14 cellular contexts compared by ENCODE assay signal in genomic region chr1:2274231-2274967, GRCh38. TPM values are rescaled to one million over a fixed set of nuclear protein-coding genes. Genes with fewer than 3 reads are reported as not detected.
DNase-seq lines count a peak whose midpoint lies in the region; ATAC-seq, FAIRE-seq and TF ChIP-seq lines count a peak whose summit lies in the region.
"Had no signal": no experiment of that assay in that cellular context is flagged by ENCODE, and none has a peak within 500 bp of the region (broad histone marks: within the 10 kb centered on the region; RNA-seq: fewer than 3 reads in every experiment).

No MANE protein-coding gene starts in this region.

- no peak for TF ChIP-seq EP300 in K562 (IDR thresholded peaks at IDR 0.05; ENCODE audit: low read length)

- peaks cover 48% of the 10 kb centered on the region for H4K20me1 ChIP-seq in K562 (replicated peaks; ENCODE audit: control insufficient read depth, insufficient read depth, low read length)

- H2AFZ ChIP-seq in K562 (ENCODE audit: low read depth, low read length) = no peak overlapping the region

- H3K27me3 Mint-ChIP-seq in CD8-positive, alpha-beta T cell (ENCODE audit: low read depth) = no peaks in the 10 kb centered on the region
- no peaks in the 10 kb centered on the region for H3K27me3 Mint-ChIP-seq in stimulated activated memory B cell treated with anti-CD40 and anti-IgM and Interleukin-4, amounts not matched to agents 10 μg/mL and 1 μg/mL and 100 μg/mL, for 72 hours

- H3K4me3 ChIP-seq in CD8-positive, alpha-beta T cell (ENCODE audit: low read depth, low read length) = no peak overlapping the region
- H3K4me3 ChIP-seq in K562 = no peak overlapping the region
- no peak overlapping the region for H3K4me3 ChIP-seq in liver (ENCODE audit: low read depth in 1 of 3, low read length in 3 of 3)
- H3K4me3 ChIP-seq: mucosa of descending colon, smooth muscle cell had no signal

- no peak for TF ChIP-seq POLR2A in K562 (conservative IDR thresholded peaks at IDR 0.05)

- whole genome bisulfite sequencing in K562 (ENCODE audit: insufficient coverage, low coverage, missing lambda C conversion rate) = 92% methylated on average over 25 of the region's 25 CpGs
- 84% methylated on average over 25 of the region's 25 CpGs for WGBS in liver

- in situ Hi-C loops in K562 (cut with MboI) = no loop called here

- H3K79me2 ChIP-seq in K562 (ENCODE audit: control insufficient read depth, insufficient read depth, low read length) = peaks cover 97% of the 10 kb centered on the region

- H3K9ac ChIP-seq in K562 (ENCODE audit: insufficient read depth in 1 of 2, low read depth in 2 of 2, low read length in 2 of 2) (peak overlapping the region in 1 of 2 experiments; percentile 45; a peak in 1 of 4 replicates), liver (ENCODE audit: low read depth in 1 of 2, low read length in 2 of 2) (no peak overlapping the region)

- DNase-seq in CD8-positive, alpha-beta T cell = no peak
- DNase-seq in K562 (ENCODE audit: extremely low read depth in 1 of 4, low spot score in 3 of 4) = no peak
- no peak for DNase-seq in HK-2 (ENCODE audit: unreplicated experiment)
- DNase-seq in ecto neural progenitor cell (ENCODE audit: low spot score) = no peak
- DNase-seq: activated CD8-positive, alpha-beta memory T cell treated with anti-CD3 and anti-CD28 coated beads, Interleukin-2, amount 50 U/mL, for 4 hours; NCI-H2171 had no signal

- TF ChIP-seq CTCF in CD8-positive, alpha-beta T cell (IDR thresholded peaks at IDR 0.05) = no peak
- no peak for TF ChIP-seq CTCF in K562 (IDR thresholded peaks at IDR 0.05 in 2 of 3, conservative IDR thresholded peaks at IDR 0.05 in 1 of 3; ENCODE audit: insufficient read depth in 2 of 3, low read depth in 1 of 3, low read length in 3 of 3)
- no peak for TF ChIP-seq CTCF in liver (IDR thresholded peaks at IDR 0.05; ENCODE audit: low read depth, low read length, missing input control)

- no peaks in the 10 kb centered on the region for H3K27me3 ChIP-seq in CD8-positive, alpha-beta T cell (ENCODE audit: insufficient read depth, low read length)
- H3K27me3 ChIP-seq in K562 (ENCODE audit: control insufficient read depth in 2 of 2, insufficient read depth in 2 of 2, low read length in 2 of 2) (no peaks in the 10 kb centered on the region), liver (ENCODE audit: control insufficient read depth in 4 of 4, insufficient read depth in 4 of 4, low read length in 3 of 4) (no peaks in the 10 kb centered on the region)

- CTCF ChIA-PET in CD8-positive, alpha-beta T cell (lab: Charles Lee) = interaction anchor here (1.7 kb wide), 1 partner anchor 9 kb away, joined by 3 read pairs; no protein-coding TSS in a partner anchor
- CTCF ChIA-PET in K562 (lab: Yijun Ruan, JAX; ENCODE audit: low intra/inter-chr PET ratio) = no interaction called here

- no peak for ATAC-seq in CD8-positive, alpha-beta T cell
- ATAC-seq in K562 (no peak), GM21619 (IDR thresholded peaks at IDR 0.05; ENCODE audit: unreplicated experiment) (no peak), HG02885 (IDR thresholded peaks at IDR 0.05; ENCODE audit: poor library complexity, unreplicated experiment) (no peak)
- no peak for ATAC-seq in stimulated activated memory B cell treated with anti-CD40 and anti-IgM and Interleukin-4, amounts not matched to agents 10 μg/mL and 1 μg/mL and 100 μg/mL, for 72 hours
- ATAC-seq: mucosa of descending colon, Panc1 had no signal

- no peak for TF ChIP-seq RAD21 in K562 (CRISPR knock-in tag; conservative IDR thresholded peaks at IDR 0.05 in 1 of 2, IDR thresholded peaks at IDR 0.05 in 1 of 2)
- peak in 1 of 2 donors; percentile 5 for TF ChIP-seq RAD21 in liver (IDR thresholded peaks at IDR 0.05)

- no TSS peak for BruUV-seq in K562 (replicated peaks; lab: Mats Ljungman, UMichigan)

- H3K27ac Mint-ChIP-seq in CD8-positive, alpha-beta T cell = peak overlapping the region; percentile 72
- H3K27ac Mint-ChIP-seq in stimulated activated memory B cell treated with anti-CD40 and anti-IgM and Interleukin-4, amounts not matched to agents 10 μg/mL and 1 μg/mL and 100 μg/mL, for 72 hours = peak overlapping the region; percentile 61

- H3K9me1 ChIP-seq in K562 (ENCODE audit: control insufficient read depth, insufficient read depth, low read length) = peaks cover 17% of the 10 kb centered on the region

- intact Hi-C loops in CD8-positive, alpha-beta T cell (cut with DNase I, micrococcal nuclease) = no loop called here
- intact Hi-C loops in K562 (cut with micrococcal nuclease) = no loop called here

- H3K4me2 ChIP-seq in K562 (ENCODE audit: insufficient read depth, low read length) = no peak overlapping the region
- H3K4me2 ChIP-seq: smooth muscle cell had no signal

- FAIRE-seq in K562 (lab: Jason Lieb, UNC) = no peak

- H3K4me1 Mint-ChIP-seq in CD8-positive, alpha-beta T cell (ENCODE audit: low read depth) = peaks cover 70% of the 10 kb centered on the region
- peaks cover 71% of the 10 kb centered on the region for H3K4me1 Mint-ChIP-seq in stimulated activated memory B cell treated with anti-CD40 and anti-IgM and Interleukin-4, amounts not matched to agents 10 μg/mL and 1 μg/mL and 100 μg/mL, for 72 hours

- peaks cover 90% of the 10 kb centered on the region for H3K4me1 ChIP-seq in CD8-positive, alpha-beta T cell (ENCODE audit: insufficient read depth, low read length)
- H3K4me1 ChIP-seq in K562 (replicated peaks in 1 of 2; ENCODE audit: control insufficient read depth in 2 of 2, insufficient read depth in 2 of 2, low read length in 2 of 2) (peaks cover 27 to 89% of the 10 kb centered on the region in 2 experiments), liver (ENCODE audit: control insufficient read depth in 4 of 4, insufficient read depth in 4 of 4, low read length in 3 of 4) (peaks cover 48 to 93% (median 71%) of the 10 kb centered on the region in 4 donors)

- no peak overlapping the region for H3K4me3 Mint-ChIP-seq in CD8-positive, alpha-beta T cell
- H3K4me3 Mint-ChIP-seq in stimulated activated memory B cell treated with anti-CD40 and anti-IgM and Interleukin-4, amounts not matched to agents 10 μg/mL and 1 μg/mL and 100 μg/mL, for 72 hours = peak overlapping the region; percentile 5

- no peaks in the 10 kb centered on the region for H3K9me3 Mint-ChIP-seq in CD8-positive, alpha-beta T cell
- no peaks in the 10 kb centered on the region for H3K9me3 Mint-ChIP-seq in stimulated activated memory B cell treated with anti-CD40 and anti-IgM and Interleukin-4, amounts not matched to agents 10 μg/mL and 1 μg/mL and 100 μg/mL, for 72 hours

- H3K9me3 ChIP-seq in CD8-positive, alpha-beta T cell (ENCODE audit: low read length) = no peaks in the 10 kb centered on the region
- H3K9me3 ChIP-seq in K562 (replicated peaks; ENCODE audit: control insufficient read depth, insufficient read depth, low read depth, low read length) (no peaks in the 10 kb centered on the region), liver (ENCODE audit: control insufficient read depth in 4 of 4, low read length in 3 of 4) (no peaks in the 10 kb centered on the region)
- H3K9me3 ChIP-seq: mucosa of descending colon had no signal

- H3K36me3 ChIP-seq in CD8-positive, alpha-beta T cell (ENCODE audit: insufficient read depth, low read length) = no peaks in the 10 kb centered on the region
- H3K36me3 ChIP-seq in K562 (ENCODE audit: control insufficient read depth, insufficient read depth, low read length) (peaks cover 17% of the 10 kb centered on the region; the same call in 2 of the 3 replicates), liver (ENCODE audit: control insufficient read depth in 4 of 4, insufficient read depth in 3 of 4, low read depth in 1 of 4, low read length in 3 of 4) (peaks cover 0 to 2% (median 0%) of the 10 kb centered on the region in 4 donors)

- POLR2A ChIA-PET in CD8-positive, alpha-beta T cell (lab: Charles Lee) = no interaction called here
- POLR2A ChIA-PET in K562 (lab: Yijun Ruan, JAX) = interaction anchor here (0.6 to 1.8 kb wide), 3 partner anchors 8 to 19 kb away, joined by 3 to 6 read pairs (median 4); no protein-coding TSS in a partner anchor

- no peak overlapping the region for H3K27ac ChIP-seq in CD8-positive, alpha-beta T cell (ENCODE audit: low read depth, low read length)
- H3K27ac ChIP-seq in K562 (ENCODE audit: extremely low read depth, low read depth, low read length) (no peak overlapping the region), liver (ENCODE audit: low read depth in 1 of 2, low read length in 2 of 2) (peak overlapping the region; percentile 7 to 50)
- H3K27ac ChIP-seq: epithelial cell of prostate had no signal

- peaks cover 20% of the 10 kb centered on the region for H3K36me3 Mint-ChIP-seq in CD8-positive, alpha-beta T cell
- H3K36me3 Mint-ChIP-seq in stimulated activated memory B cell treated with anti-CD40 and anti-IgM and Interleukin-4, amounts not matched to agents 10 μg/mL and 1 μg/mL and 100 μg/mL, for 72 hours = peaks cover 14% of the 10 kb centered on the region

TF ChIP-seq in K562, 482 proteins besides CTCF, POLR2A, EP300 and RAD21 (continues in another document):
- TF ChIP-seq POLR2G (IDR thresholded peaks at IDR 0.05; ENCODE audit: low read depth, low read length) = 0 out of 2 replicates have a peak, but pooled peaks have one; percentile 5

TF ChIP-seq in liver, 16 proteins besides CTCF, POLR2A, EP300 and RAD21 (continues in another document):
- TF ChIP-seq ATF3 (IDR thresholded peaks at IDR 0.05) (no peak), JUND (IDR thresholded peaks at IDR 0.05) (no peak), HNF4G (IDR thresholded peaks at IDR 0.05) (no peak)

RNA-seq across cellular contexts. Expression of gene SKI, which starts 46.3 kb away (rescaled TPM):
- 100 to 1,000 TPM; 361 to 383 TPM for total RNA-seq in CD8-positive, alpha-beta T cell
- 25.0 and 40.0 TPM in 2 replicates for total RNA-seq in K562 (2011; cell fraction: chromatin; rRNA removed; ENCODE audit: low replicate concordance)
- total RNA-seq in K562 (2011; cell fraction: nucleolus; rRNA removed) = 28.2 and 34.2 TPM in 2 replicates
- total RNA-seq in K562 (2011; cell fraction: nucleoplasm; rRNA removed) = 21.0 and 24.4 TPM in 2 replicates
- total RNA-seq in K562 (2014; rRNA removed) (10.8 and 16.6 TPM in 2 replicates), K562 (2014; rRNA removed; fragmentation: Illumina TruSeq; extraction: Trizol) (2.8 and 3.2 TPM in 2 replicates), K562 (2015; rRNA removed; fragmentation: Illumina TruSeq; extraction: Trizol) (4.6 and 5.6 TPM in 2 replicates), K562 (2021) (55.4 and 60.5 TPM in 2 replicates), liver (10 to 100 TPM; 18.9 to 21.3 TPM)
- polyA plus RNA-seq in K562 (2011; rRNA removed) (3.1 and 4.6 TPM in 2 replicates), K562 (2014; fragmentation: Illumina TruSeq; extraction: Trizol) (15.8 and 21.4 TPM in 2 replicates), K562 (2014; fragmentation: Nextera tagmentation; extraction: Ambion mirVana) (under 1 TPM; 0.10 to 0.39 TPM), K562 (2014; rRNA removed) (16.4 and 17.0 TPM in 2 replicates), liver (10 to 100 TPM in 1 of 2 donors, 1 to 10 TPM in 1; 3.2 to 20.1 TPM)
- polyA plus RNA-seq in K562 (2011; cell fraction: cytosol; rRNA removed) = 3.6 and 6.1 TPM in 2 replicates
- polyA plus RNA-seq in K562 (2011; cell fraction: nucleus; rRNA removed) = 8.6 and 16.4 TPM in 2 replicates
- polyA plus RNA-seq in K562 (2012) = 13.2 and 13.6 TPM in 2 replicates
- polyA minus RNA-seq in K562 (2011; rRNA and poly(A)+ RNA removed) = 2.7 and 4.6 TPM in 2 replicates
- polyA minus RNA-seq in K562 (2011; cell fraction: cytosol; rRNA and poly(A)+ RNA removed) = 20.6 and 21.9 TPM in 2 replicates
- polyA minus RNA-seq in K562 (2011; cell fraction: nucleus; rRNA and poly(A)+ RNA removed) = 8.6 and 10.9 TPM in 2 replicates

Comparison
In these comparisons a context has a peak if more than half of its experiments do, and no peak if none do; other contexts are left out.
1. H3K27ac ChIP-seq: peak in liver (2 of 2); none in CD8-positive, alpha-beta T cell (single experiment) and K562 (single experiment).
2. RNA of gene SKI, which starts 46.3 kb away (total RNA-seq): 361 to 383 TPM in CD8-positive, alpha-beta T cell; 18.9 to 21.3 TPM in liver and 2.8 to 60.5 TPM in K562; every median in the first group is over 4 times any median in the second.